ENCODE assay signal across 8 cellular contexts in the genomic region with DNA sequence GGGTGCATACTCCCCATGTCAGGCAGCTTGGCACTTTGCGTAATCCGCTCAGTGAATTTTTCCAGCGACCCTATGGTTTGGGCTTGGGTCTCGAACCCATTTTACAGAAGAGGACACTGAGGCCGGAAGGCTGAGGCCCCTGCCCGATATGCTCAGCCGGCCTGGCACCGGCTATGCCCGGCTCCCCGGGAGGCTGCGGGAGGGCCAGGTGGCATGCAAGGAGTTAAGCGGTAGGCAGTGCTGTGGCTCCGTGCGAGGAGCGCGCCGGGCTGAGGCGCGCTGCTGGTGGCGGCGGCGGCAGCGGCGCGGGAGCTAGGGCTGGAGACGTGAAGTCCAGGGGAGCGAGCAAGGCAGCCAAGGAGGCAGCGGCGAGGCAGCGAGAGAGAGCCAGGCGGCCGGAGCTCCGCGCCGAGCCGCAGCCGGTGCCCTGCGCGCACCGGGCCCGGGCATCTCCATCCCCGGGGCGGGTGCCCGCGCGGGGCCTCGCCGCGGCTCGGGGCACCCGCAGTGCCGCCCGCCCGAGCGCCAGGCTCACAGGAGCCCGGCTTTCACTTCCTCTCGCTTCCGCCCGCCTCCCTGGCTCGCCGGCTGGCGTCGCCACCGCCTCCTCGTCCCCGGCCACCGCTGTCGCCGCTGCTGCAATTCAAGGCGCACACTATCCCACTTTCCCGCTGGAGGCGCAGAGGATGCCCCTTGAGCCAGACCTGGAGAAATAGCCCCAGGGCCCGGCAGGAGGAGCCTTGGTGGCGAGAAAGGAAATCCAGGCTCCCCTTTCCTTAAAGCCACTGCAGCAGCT. TPM values are rescaled to one million over a fixed set of nuclear protein-coding genes. Genes with fewer than 3 reads are reported as not detected.
DNase-seq lines count a peak whose midpoint lies in the region; ATAC-seq and TF ChIP-seq lines count a peak whose summit lies in the region.

Gene WSCD2 (plus strand): TSS at position 272 of the 796 bp plus-strand sequence. CDS start 66,545 bp downstream, outside the sequence.

- peak; percentile 45; the same call in 1 of the 2 replicates for TF ChIP-seq CTCF in BE2C (IDR thresholded peaks at IDR 0.05; ENCODE audit: low read depth, low read length)
- TF ChIP-seq CTCF in uterus (IDR thresholded peaks at IDR 0.05), result peak in 3 of 4 experiments; percentile 24 to 59 (median 56)

- WGBS in HUES64, result 5% methylated on average over 74 of the region's 74 CpGs

- H3K4me1 ChIP-seq in BE2C (no peaks in the 10 kb centered on the region), HUES64 (ENCODE audit: insufficient read depth, low read length) (no peaks in the 10 kb centered on the region), muscle layer of colon (ENCODE audit: insufficient read depth, low read length) (peaks cover 40% of the 10 kb centered on the region), uterus (no peaks in the 10 kb centered on the region)

- H3K27me3 ChIP-seq in BE2C (no peaks in the 10 kb centered on the region; the same call in 1 of the 2 replicates), HUES64 (ENCODE audit: insufficient read depth, low read length) (peaks cover 21% of the 10 kb centered on the region), muscle layer of colon (ENCODE audit: control insufficient read depth in 1 of 2, insufficient read depth in 2 of 2, low read length in 2 of 2) (no peaks in the 10 kb centered on the region), uterus (no peaks in the 10 kb centered on the region)

- H3K27ac ChIP-seq in HUES64 (ENCODE audit: low read depth, low read length), result peak within 1 kb of the TSS; percentile 29; the same call in 1 of the 2 replicates
- peak within 1 kb of the TSS; percentile 27 for H3K27ac ChIP-seq in muscle layer of colon (ENCODE audit: low read depth, low read length)
- H3K27ac ChIP-seq in uterus, result peak within 1 kb of the TSS; percentile 84 to 92

- H3K4me3 ChIP-seq in BE2C (ENCODE audit: low read depth, low read length) (peak within 1 kb of the TSS; percentile 64), HUES64 (ENCODE audit: low read length) (peak within 1 kb of the TSS; percentile 59), muscle layer of colon (ENCODE audit: low read depth in 1 of 2, low read length in 2 of 2) (peak within 1 kb of the TSS; percentile 44 to 61), uterus (peak within 1 kb of the TSS; percentile 42 to 66)

- TF ChIP-seq POLR2A in uterus (IDR thresholded peaks at IDR 0.05), result peak in 1 of 2 donors; percentile 40

- H3K9ac ChIP-seq in HUES64 (ENCODE audit: low read depth, low read length) (peak within 1 kb of the TSS; percentile 27; the same call in 1 of the 2 replicates), muscle layer of colon (ENCODE audit: low read length) (no peak within 1 kb of the TSS)

- no peaks in the 10 kb centered on the region for H3K36me3 ChIP-seq in BE2C
- H3K36me3 ChIP-seq in HUES64 (ENCODE audit: insufficient read depth, low read length), result no peaks in the 10 kb centered on the region
- H3K36me3 ChIP-seq in muscle layer of colon (ENCODE audit: insufficient read depth, low read length), result no peaks in the 10 kb centered on the region
- no peaks in the 10 kb centered on the region for H3K36me3 ChIP-seq in uterus

- intact Hi-C loops in uterus (cut with DNase I; ENCODE audit: low total_unique reads), result no loop called here

- H3K9me3 ChIP-seq in BE2C (no peaks in the 10 kb centered on the region), HUES64 (ENCODE audit: insufficient read depth, low read depth, low read length) (no peaks in the 10 kb centered on the region), muscle layer of colon (ENCODE audit: low read length) (peaks cover 4% of the 10 kb centered on the region), uterus (no peaks in the 10 kb centered on the region)

- no peak for ATAC-seq in GM18868 (IDR thresholded peaks at IDR 0.05; ENCODE audit: unreplicated experiment)

- peak; percentile 85 for DNase-seq in BE2C
- DNase-seq in SW 1271 (lab: John Stamatoyannopoulos, UW), result peak; percentile 76 to 81
- DNase-seq in fibroblast of peridontal ligament (ENCODE audit: extremely low read depth), result peak; percentile 13
- peak; percentile 67 to 68 for DNase-seq in uterus
- no peak for DNase-seq in activated CD8-positive, alpha-beta memory T cell treated with anti-CD3 and anti-CD28 coated beads, Interleukin-2, amount 50 U/mL, for 48 hours

RNA-seq across cellular contexts. Expression of gene WSCD2, which starts in this region (rescaled TPM):
- 1.7 TPM for polyA plus RNA-seq in BE2C (2012; ENCODE audit: insufficient read depth, insufficient read length, low read depth)
- polyA plus RNA-seq in HUES64 (2013, experiment 1 of 2), result 1.4 TPM
- 1.4 TPM for polyA plus RNA-seq in HUES64 (2013, experiment 2 of 2)
- total RNA-seq in uterus, result 10 to 100 TPM in 2 of 4 donors, 1 to 10 TPM in 2; 3.3 to 65.3 (median 17.2) TPM

Comparison
In these comparisons a context has a peak if more than half of its experiments do, and no peak if none do; other contexts are left out.
1. H3K27ac ChIP-seq: peak in every context shown above with its lines; median percentile 88 in uterus; 29 in HUES64; 27 in muscle layer of colon.